ENCODE assay signal across 19 cellular contexts in the genomic region with DNA sequence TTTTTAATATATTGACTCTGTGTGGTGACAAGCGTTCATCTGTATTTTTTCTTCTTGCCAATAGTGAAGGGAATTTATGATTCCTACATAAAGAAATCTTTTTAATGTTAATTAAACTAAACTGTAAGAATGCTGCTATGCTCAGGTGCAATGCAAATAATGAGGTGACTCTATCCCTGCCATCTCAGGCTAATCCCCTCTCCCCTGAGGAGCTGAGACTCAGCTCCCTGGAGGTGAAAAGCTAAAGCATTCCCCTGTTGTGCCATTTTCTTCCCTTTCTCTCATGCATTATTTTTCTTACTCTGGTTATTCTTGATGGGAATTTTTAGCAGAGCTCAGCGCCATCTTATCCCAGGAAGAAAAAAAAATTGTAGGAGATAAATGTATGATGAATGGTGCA.
"Had no signal": no experiment of that assay in that cellular context is flagged by ENCODE, and none has a peak within 500 bp of the region (broad histone marks: within the 10 kb centered on the region; RNA-seq: fewer than 3 reads in every experiment).

No MANE protein-coding gene starts in this region.

- H3K36me3 Mint-ChIP-seq: activated naive CD8-positive, alpha-beta T cell treated with anti-CD3 and anti-CD28 coated beads, Interleukin-2, amount 10 ng/mL, durations not matched to agents 7 days and 5 days; natural killer cell had no signal

- H3K27me3 Mint-ChIP-seq: activated CD4-positive, alpha-beta T cell treated with anti-CD3 and anti-CD28 coated beads, Interleukin-2, amount 10 ng/mL, durations not matched to agents 7 days and 5 days; activated naive CD8-positive, alpha-beta T cell treated with anti-CD3 and anti-CD28 coated beads, Interleukin-2, amount 10 ng/mL, durations not matched to agents 7 days and 5 days; central memory CD8-positive, alpha-beta T cell had no signal

- ATAC-seq: foreskin keratinocyte, left lung, natural killer cell, upper lobe of right lung had no signal

- DNase-seq: activated CD4-positive, alpha-beta T cell treated with anti-CD3 and anti-CD28 coated beads, Interleukin-2, amount 10 ng/mL, durations not matched to agents 7 days and 5 days; activated CD8-positive, alpha-beta memory T cell treated with anti-CD3 and anti-CD28 coated beads for 24 hours; activated naive CD8-positive, alpha-beta T cell treated with anti-CD3 and anti-CD28 coated beads, Interleukin-2, amount 10 ng/mL, durations not matched to agents 7 days and 5 days; brain microvascular endothelial cell; cortex of kidney; effector CD8-positive, alpha-beta T cell; foreskin keratinocyte; glutamatergic neuron; islet precursor cell; left lung; mammary epithelial cell; natural killer cell; sigmoid colon; stimulated activated CD4-positive, alpha-beta T cell treated with anti-CD3 and anti-CD28 coated beads, Interleukin-1b, Interleukin-23, amount 100 ng/mL, for 48 hours; stomach; testis; upper lobe of right lung had no signal

- H3K9me3 Mint-ChIP-seq: activated CD4-positive, alpha-beta T cell treated with anti-CD3 and anti-CD28 coated beads, Interleukin-2, amount 10 ng/mL, durations not matched to agents 7 days and 5 days; activated naive CD8-positive, alpha-beta T cell treated with anti-CD3 and anti-CD28 coated beads, Interleukin-2, amount 10 ng/mL, durations not matched to agents 7 days and 5 days; central memory CD8-positive, alpha-beta T cell; natural killer cell; T-helper 2 cell treated with Interferon-gamma antibody and Interleukin-4, amounts not matched to agents 5 μg/mL and 100 μg/mL, for 36 hours had no signal

- H3K27ac Mint-ChIP-seq: activated CD4-positive, alpha-beta T cell treated with anti-CD3 and anti-CD28 coated beads, Interleukin-2, amount 10 ng/mL, durations not matched to agents 7 days and 5 days; activated naive CD8-positive, alpha-beta T cell treated with anti-CD3 and anti-CD28 coated beads, Interleukin-2, amount 10 ng/mL, durations not matched to agents 7 days and 5 days; natural killer cell; T-helper 2 cell treated with Interferon-gamma antibody and Interleukin-4, amounts not matched to agents 5 μg/mL and 100 μg/mL, for 36 hours had no signal

- H3K4me3 Mint-ChIP-seq: activated CD4-positive, alpha-beta T cell treated with anti-CD3 and anti-CD28 coated beads, Interleukin-2, amount 10 ng/mL, durations not matched to agents 7 days and 5 days; activated naive CD8-positive, alpha-beta T cell treated with anti-CD3 and anti-CD28 coated beads, Interleukin-2, amount 10 ng/mL, durations not matched to agents 7 days and 5 days; central memory CD8-positive, alpha-beta T cell; natural killer cell; T-helper 2 cell treated with Interferon-gamma antibody and Interleukin-4, amounts not matched to agents 5 μg/mL and 100 μg/mL, for 36 hours had no signal

- H3K4me1 Mint-ChIP-seq: activated CD4-positive, alpha-beta T cell treated with anti-CD3 and anti-CD28 coated beads, Interleukin-2, amount 10 ng/mL, durations not matched to agents 7 days and 5 days; activated naive CD8-positive, alpha-beta T cell treated with anti-CD3 and anti-CD28 coated beads, Interleukin-2, amount 10 ng/mL, durations not matched to agents 7 days and 5 days; central memory CD8-positive, alpha-beta T cell; natural killer cell had no signal
